ENCODE assay signal across 8 cellular contexts in genomic region chr3:152257246-152258074, GRCh38. TPM values are rescaled to one million over a fixed set of nuclear protein-coding genes. Genes with fewer than 3 reads are reported as not detected.
A peak's percentile ranks its signal among the peaks of the same experiment; 100 is the strongest.
DNase-seq lines count a peak whose midpoint lies in the region; ATAC-seq and TF ChIP-seq lines count a peak whose summit lies in the region.

No MANE protein-coding gene starts in this region.

- H3K27ac Mint-ChIP-seq in Calu3 (ENCODE audit: unreplicated experiment), result peak overlapping the region; percentile 18
- no peak overlapping the region for H3K27ac Mint-ChIP-seq in progenitor cell of endocrine pancreas

- peak overlapping the region; percentile 20 for H3K4me2 ChIP-seq in mammary epithelial cell (ENCODE audit: insufficient read depth, low read depth, low read length)

- no peak overlapping the region for H3K9ac ChIP-seq in mammary epithelial cell (ENCODE audit: insufficient read depth, low read length)

- H3K4me1 Mint-ChIP-seq in Calu3 (ENCODE audit: low read depth, unreplicated experiment) (peaks cover 30% of the 10 kb centered on the region), progenitor cell of endocrine pancreas (ENCODE audit: low read depth) (peaks cover 13% of the 10 kb centered on the region)

- H3K36me3 ChIP-seq in mammary epithelial cell (ENCODE audit: insufficient read depth, low read length), result no peaks in the 10 kb centered on the region
- no peaks in the 10 kb centered on the region for H3K36me3 ChIP-seq in transverse colon

- dilution Hi-C loops in mammary epithelial cell (cut with HindIII; ENCODE audit: low sequenced_read_pairs), result no loop called here

- intact Hi-C loops in Calu3 (cut with micrococcal nuclease; ENCODE audit: unreplicated experiment) (no loop called here), mammary epithelial cell (cut with micrococcal nuclease) (loop anchor here (1.0 to 5.0 kb wide), 2 partner anchors 9 to 35 kb away; no protein-coding TSS in a partner anchor), transverse colon (cut with DNase I; ENCODE audit: low total_unique reads) (no loop called here)

- H3K9me3 Mint-ChIP-seq in Calu3 (ENCODE audit: low read depth, unreplicated experiment) (no peaks in the 10 kb centered on the region), progenitor cell of endocrine pancreas (ENCODE audit: low read depth) (no peaks in the 10 kb centered on the region)

- no peaks in the 10 kb centered on the region for H4K20me1 ChIP-seq in mammary epithelial cell (ENCODE audit: insufficient read depth, low read length)

- BruUV-seq in Calu3 (replicated peaks; lab: Mats Ljungman, UMichigan) (no TSS peak), mammary epithelial cell (replicated peaks; lab: Mats Ljungman, UMichigan) (no TSS peak)

- H2AFZ ChIP-seq in mammary epithelial cell (ENCODE audit: low read depth, low read length), result no peak overlapping the region

- ATAC-seq in GM19455 (IDR thresholded peaks at IDR 0.05; ENCODE audit: unreplicated experiment) (peak; percentile 69), HG03378 (IDR thresholded peaks at IDR 0.05; ENCODE audit: unreplicated experiment) (peak; percentile 79)

- CTCF ChIA-PET in Calu3 (lab: Charles Lee), result interaction anchor here (1.1 kb wide), 1 partner anchor 187 kb away, joined by 5 read pairs; no protein-coding TSS in a partner anchor
- CTCF ChIA-PET in mammary epithelial cell (lab: Charles Lee; ENCODE audit: low non-redundant PET), result no interaction called here

- peak overlapping the region; percentile 76 for H3K27ac ChIP-seq in mammary epithelial cell (ENCODE audit: insufficient read depth, low read depth, low read length)
- peak overlapping the region; percentile 67 to 76 (median 68) for H3K27ac ChIP-seq in transverse colon

- DNase-seq in Calu3, result no peak
- DNase-seq in mammary epithelial cell, result peak; percentile 17
- DNase-seq in transverse colon, result no peak
- no peak for DNase-seq in stimulated activated CD4-positive, alpha-beta T cell treated with anti-CD3 and anti-CD28 coated beads, Interleukin-4, amount 100 ng/mL, for 4 hours
- DNase-seq in activated CD4-positive, CD25-positive, alpha-beta regulatory T cell treated with anti-CD3 and anti-CD28 coated beads, Interleukin-2, amount 50 U/mL, for 72 hours, result no peak
- no peak for DNase-seq in progenitor cell of endocrine pancreas (ENCODE audit: low spot score, unreplicated experiment)

- H3K27me3 ChIP-seq in mammary epithelial cell (ENCODE audit: insufficient read depth, low read length) (no peaks in the 10 kb centered on the region), transverse colon (no peaks in the 10 kb centered on the region)

- no peak for TF ChIP-seq EP300 in transverse colon (IDR thresholded peaks at IDR 0.05; ENCODE audit: low read depth)

- H3K27me3 Mint-ChIP-seq in Calu3 (ENCODE audit: unreplicated experiment) (no peaks in the 10 kb centered on the region), progenitor cell of endocrine pancreas (peaks cover 69% of the 10 kb centered on the region)

- H3K9me3 ChIP-seq in mammary epithelial cell (replicated peaks; ENCODE audit: insufficient read depth, low read length) (no peaks in the 10 kb centered on the region), transverse colon (no peaks in the 10 kb centered on the region)

- in situ Hi-C loops in mammary epithelial cell (cut with MboI; ENCODE audit: low sequenced_read_pairs in 2 of 2), result loop anchor here in 1 of 2 donors (25.0 kb wide), 1 partner anchor 170 kb away; no protein-coding TSS in a partner anchor
- in situ Hi-C loops in transverse colon (cut with MboI; ENCODE audit: low pct_ligation_motif_present in 1 of 4, low pct_unique_long_range_greater_than_20kb in 1 of 4, low sequenced_read_pairs in 3 of 4), result loop anchor here in 1 of 4 donors (25.0 kb wide), 1 partner anchor 180 kb away; no protein-coding TSS in a partner anchor

- TF ChIP-seq POLR2A in transverse colon (IDR thresholded peaks at IDR 0.05), result no peak

- H3K4me3 Mint-ChIP-seq in Calu3 (ENCODE audit: low read depth, unreplicated experiment), result no peak overlapping the region
- no peak overlapping the region for H3K4me3 Mint-ChIP-seq in progenitor cell of endocrine pancreas (ENCODE audit: low read depth)

- H3K79me2 ChIP-seq in mammary epithelial cell (ENCODE audit: insufficient read depth, low read length), result no peaks in the 10 kb centered on the region

- peaks cover 7% of the 10 kb centered on the region for H3K36me3 Mint-ChIP-seq in Calu3 (ENCODE audit: insufficient read depth, unreplicated experiment)
- no peaks in the 10 kb centered on the region for H3K36me3 Mint-ChIP-seq in progenitor cell of endocrine pancreas (ENCODE audit: insufficient read depth)

- TF ChIP-seq CTCF in Calu3 (IDR thresholded peaks at IDR 0.05; ENCODE audit: unreplicated experiment) (no peak), mammary epithelial cell (conservative IDR thresholded peaks at IDR 0.05 in 1 of 2, IDR thresholded peaks at IDR 0.05 in 1 of 2; ENCODE audit: extremely low read depth in 1 of 2, insufficient read depth in 1 of 2, low read depth in 1 of 2, low read length in 2 of 2) (no peak), transverse colon (IDR thresholded peaks at IDR 0.05) (no peak), progenitor cell of endocrine pancreas (IDR thresholded peaks at IDR 0.05; ENCODE audit: unreplicated experiment) (no peak)

- H3K4me1 ChIP-seq in mammary epithelial cell (ENCODE audit: insufficient read depth, low read length) (peaks cover 14% of the 10 kb centered on the region), transverse colon (peaks cover 14 to 57% (median 20%) of the 10 kb centered on the region in 4 donors)

- 97% methylated on average over 6 of the region's 6 CpGs for WGBS in mammary epithelial cell (ENCODE audit: low coverage, missing lambda C conversion rate)
- WGBS in transverse colon (ENCODE audit: low coverage in 1 of 2), 2 donors, result 53 to 62% methylated on average over 6 of the region's 6 CpGs

- H3K4me3 ChIP-seq in mammary epithelial cell (replicated peaks in 1 of 3; ENCODE audit: insufficient read depth in 1 of 3, low read depth in 2 of 3, low read length in 3 of 3) (no peak overlapping the region), transverse colon (no peak overlapping the region)

RNA-seq across cellular contexts. Expression of gene MBNL1, which starts 11.3 kb away (rescaled TPM):
- total RNA-seq in Calu3 (2022) (164 and 183 TPM in 2 replicates), mammary epithelial cell (100 to 1,000 TPM; 107 to 188 TPM), transverse colon (100 to 1,000 TPM; 232 to 658 (median 509) TPM), progenitor cell of endocrine pancreas (29.4 and 38.1 TPM in 2 replicates)
- polyA plus RNA-seq in mammary epithelial cell, result 69.5 TPM
- 363 TPM for polyA minus RNA-seq in mammary epithelial cell
